In genomic region chr3:149977391-149977790, GRCh38 we compare ENCODE assay signal across 16 cellular contexts. TPM values are rescaled to one million over a fixed set of nuclear protein-coding genes. Genes with fewer than 3 reads are reported as not detected.
DNase-seq lines count a peak whose midpoint lies in the region; ATAC-seq and TF ChIP-seq lines count a peak whose summit lies in the region.
"Had no signal": no experiment of that assay in that cellular context is flagged by ENCODE, and none has a peak within 500 bp of the region (broad histone marks: within the 10 kb centered on the region; RNA-seq: fewer than 3 reads in every experiment).

No MANE protein-coding gene starts in this region.

- no peak for TF ChIP-seq POLR2A in gastrocnemius medialis (IDR thresholded peaks at IDR 0.05)

- in situ Hi-C loops in brain microvascular endothelial cell (cut with HindIII; ENCODE audit: low pct_ligation_motif_present, low sequenced_read_pairs) (no loop called here), gastrocnemius medialis (cut with MboI; ENCODE audit: low sequenced_read_pairs in 4 of 4) (loop anchor here in 2 of 4 donors (5.0 to 10.0 kb wide), 2 partner anchors 50 to 207 kb away; no protein-coding TSS in a partner anchor)

- H3K36me3 ChIP-seq in brain microvascular endothelial cell (replicated peaks) (no peaks in the 10 kb centered on the region), gastrocnemius medialis (no peaks in the 10 kb centered on the region)

- H3K27me3 ChIP-seq in brain microvascular endothelial cell (replicated peaks): no peaks in the 10 kb centered on the region
- H3K27me3 ChIP-seq in gastrocnemius medialis: no peaks in the 10 kb centered on the region

- ATAC-seq in gastrocnemius medialis (no peak), GM19452 (IDR thresholded peaks at IDR 0.05; ENCODE audit: unreplicated experiment) (no peak)
- ATAC-seq: A549, K562, Right ventricle myocardium inferior had no signal

- H3K4me3 ChIP-seq in brain microvascular endothelial cell (ENCODE audit: low read depth, low read length) (no peak overlapping the region), fibroblast of the aortic adventitia (ENCODE audit: low read depth, low read length) (no peak overlapping the region), gastrocnemius medialis (no peak overlapping the region)
- H3K4me3 ChIP-seq: A549, K562 had no signal

- TF ChIP-seq CTCF in brain microvascular endothelial cell (IDR thresholded peaks at IDR 0.05; ENCODE audit: low read depth, low read length, missing control alignments) (no peak), fibroblast of the aortic adventitia (IDR thresholded peaks at IDR 0.05; ENCODE audit: insufficient read depth, low read length) (no peak), gastrocnemius medialis (IDR thresholded peaks at IDR 0.05 in 4 of 5, conservative IDR thresholded peaks at IDR 0.05 in 1 of 5) (no peak)

- DNase-seq in NCI-H226 (peak; percentile 76), brain microvascular endothelial cell (peak; percentile 45), fibroblast of the aortic adventitia (ENCODE audit: low read depth) (peak; percentile 92), gastrocnemius medialis (no peak), NCI-H187 treated with DMSO at 0.1 percent for 48 hours (lab: John Stamatoyannopoulos, UW) (no peak)
- DNase-seq in activated CD8-positive, alpha-beta memory T cell treated with anti-CD3 and anti-CD28 coated beads for 24 hours: no peak
- DNase-seq: AML-193, Caco-2, DMS53, NCI-H1048, NCI-H510A, NCI-H82 had no signal

- peaks cover 27 to 32% of the 10 kb centered on the region in 2 donors for H3K4me1 ChIP-seq in gastrocnemius medialis
- H3K4me1 ChIP-seq: Caco-2 had no signal

- no peaks in the 10 kb centered on the region for H3K9me3 ChIP-seq in gastrocnemius medialis
- H3K9me3 ChIP-seq: A549, Caco-2 had no signal

- H3K27ac ChIP-seq in brain microvascular endothelial cell (no peak overlapping the region), gastrocnemius medialis (peak overlapping the region; percentile 5 to 97 (median 62))
- H3K27ac ChIP-seq: A549 had no signal

- intact Hi-C loops in gastrocnemius medialis (cut with DNase I; ENCODE audit: low total_unique reads): loop anchor here (10.0 kb wide), 2 partner anchors 567 to 963 kb away; partner anchors contain the start of genes EIF2A and SERP1

RNA-seq across cellular contexts. Expression of gene PFN2, which starts 6.7 kb away (rescaled TPM):
- total RNA-seq in fibroblast of the aortic adventitia (ENCODE audit: low replicate concordance): 161 and 198 TPM in 2 replicates
- total RNA-seq in gastrocnemius medialis: 100 to 1,000 TPM in 3 of 4 donors, 10 to 100 TPM in 1; 64.1 to 208 (median 146) TPM

Comparison
In these comparisons a context has a peak if more than half of its experiments do, and no peak if none do; other contexts are left out.
1. DNase-seq: peak in NCI-H226 (single experiment), brain microvascular endothelial cell (single experiment) and fibroblast of the aortic adventitia (single experiment); none in gastrocnemius medialis (0 of 2), NCI-H187 treated with DMSO at 0.1 percent for 48 hours (single experiment) and activated CD8-positive, alpha-beta memory T cell treated with anti-CD3 and anti-CD28 coated beads for 24 hours (single experiment).